In the genomic region with DNA sequence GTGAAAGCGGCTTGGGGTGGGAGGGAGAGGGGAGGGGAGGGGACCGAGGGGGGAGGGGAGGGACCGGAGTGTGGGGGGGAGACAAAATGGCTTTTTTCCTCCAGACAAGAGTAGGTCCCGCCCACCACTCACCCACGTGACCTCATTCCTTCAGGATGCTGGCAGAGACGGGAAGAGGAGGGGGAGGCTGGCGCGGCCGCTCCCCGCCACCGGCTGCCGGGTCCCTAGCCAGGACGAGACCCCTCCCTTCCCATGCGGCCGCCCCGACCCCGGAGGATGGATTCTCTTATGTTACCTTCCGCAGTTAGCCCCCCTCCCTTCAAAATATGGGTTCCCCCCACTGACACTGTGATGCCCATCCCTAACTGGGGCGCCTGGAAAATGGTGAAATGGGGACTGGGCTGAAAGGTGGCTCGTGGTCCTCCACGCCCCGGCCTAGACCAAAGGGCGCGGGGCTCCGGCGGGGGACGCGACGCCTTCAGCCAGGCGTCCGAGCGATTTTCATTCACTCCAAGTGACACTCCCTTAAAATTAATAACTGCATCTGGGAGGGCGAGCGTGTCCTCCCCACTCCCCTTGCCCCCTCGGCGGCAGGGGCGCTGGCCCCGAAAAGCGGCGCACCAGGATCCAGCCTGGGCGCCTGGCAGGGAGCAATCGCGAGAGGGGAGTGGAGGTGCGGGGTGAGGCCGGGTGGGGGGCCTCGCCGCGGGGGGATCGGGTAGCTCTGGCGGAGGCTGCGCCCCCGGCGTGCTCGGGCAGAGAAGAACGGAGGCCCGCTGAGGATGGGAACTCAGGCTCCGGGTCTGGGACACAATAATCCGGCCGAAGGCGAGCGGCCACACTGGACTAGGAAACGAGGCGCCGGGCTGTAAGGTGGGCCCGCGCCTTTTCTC, we compare ENCODE assay signal across 8 cellular contexts. TPM values are rescaled to one million over a fixed set of nuclear protein-coding genes. Genes with fewer than 3 reads are reported as not detected.
DNase-seq lines count a peak whose midpoint lies in the region; ATAC-seq and TF ChIP-seq lines count a peak whose summit lies in the region.

A gene (minus strand): TSS at position 8 of the 893 bp plus-strand sequence. CDS start 7,934 bp downstream, outside the sequence.

- H3K27ac ChIP-seq in naive thymus-derived CD4-positive, alpha-beta T cell (ENCODE audit: low read depth, low read length): no peak within 1 kb of the TSS

- H3K36me3 Mint-ChIP-seq in activated CD4-positive, alpha-beta T cell treated with anti-CD3 and anti-CD28 coated beads, Interleukin-2, amount 10 ng/mL, durations not matched to agents 24 days and 14 days (ENCODE audit: low read depth): peaks cover 8% of the 10 kb centered on the region
- H3K36me3 Mint-ChIP-seq in activated B cell treated with CpG ODN at 0.5 μM for 24 hours (ENCODE audit: low read depth): peaks cover 11% of the 10 kb centered on the region
- H3K36me3 Mint-ChIP-seq in naive thymus-derived CD4-positive, alpha-beta T cell: peaks cover 3 to 12% (median 4%) of the 10 kb centered on the region in 5 donors

- H3K4me1 ChIP-seq in naive thymus-derived CD4-positive, alpha-beta T cell (ENCODE audit: control insufficient read depth in 2 of 2, insufficient read depth in 2 of 2, low read length in 2 of 2): peaks cover 31 to 51% of the 10 kb centered on the region in 2 donors

- intact Hi-C loops in activated CD4-positive, alpha-beta T cell treated with anti-CD3 and anti-CD28 coated beads, Interleukin-2, amount 10 ng/mL, durations not matched to agents 24 days and 14 days (cut with micrococcal nuclease): no loop called here
- intact Hi-C loops in activated B cell treated with CpG ODN at 0.5 μM for 24 hours (cut with micrococcal nuclease): no loop called here
- intact Hi-C loops in naive thymus-derived CD4-positive, alpha-beta T cell (cut with micrococcal nuclease): no loop called here

- H3K4me3 ChIP-seq in fibroblast of villous mesenchyme (ENCODE audit: low read depth, low read length): peak within 1 kb of the TSS; percentile 81
- peak within 1 kb of the TSS; percentile 23 for H3K4me3 ChIP-seq in naive thymus-derived CD4-positive, alpha-beta T cell (ENCODE audit: low read length)

- DNase-seq in activated CD4-positive, alpha-beta T cell treated with anti-CD3 and anti-CD28 coated beads, Interleukin-2, amount 10 ng/mL, durations not matched to agents 24 days and 14 days: peak; percentile 70
- no peak for DNase-seq in activated CD4-positive, alpha-beta T cell treated with anti-CD3 and anti-CD28 coated beads for 1 hour
- DNase-seq in NCI-H2029 treated with DMSO at 0.1 percent for 48 hours (lab: John Stamatoyannopoulos, UW) (peak; percentile 37), activated B cell treated with CpG ODN at 0.5 μM for 24 hours (no peak), fibroblast of villous mesenchyme (ENCODE audit: low read depth) (peak; percentile 89), GM13977 (ENCODE audit: low spot score) (no peak)
- no peak for DNase-seq in naive thymus-derived CD4-positive, alpha-beta T cell

- H3K4me1 Mint-ChIP-seq in activated CD4-positive, alpha-beta T cell treated with anti-CD3 and anti-CD28 coated beads, Interleukin-2, amount 10 ng/mL, durations not matched to agents 24 days and 14 days: peaks cover 42% of the 10 kb centered on the region
- H3K4me1 Mint-ChIP-seq in activated B cell treated with CpG ODN at 0.5 μM for 24 hours: peaks cover 61% of the 10 kb centered on the region
- H3K4me1 Mint-ChIP-seq in naive thymus-derived CD4-positive, alpha-beta T cell: peaks cover 25 to 53% (median 43%) of the 10 kb centered on the region in 7 donors

- POLR2A ChIA-PET in activated B cell treated with CpG ODN at 0.5 μM for 24 hours (lab: Charles Lee): interaction anchor here (1.7 kb wide), 1 partner anchor 18 kb away, joined by 4 read pairs; no protein-coding TSS in a partner anchor
- POLR2A ChIA-PET in naive thymus-derived CD4-positive, alpha-beta T cell (lab: Charles Lee): no interaction called here

- ATAC-seq in activated B cell treated with CpG ODN at 0.5 μM for 24 hours (ENCODE audit: low read depth) (no peak), GM21447 (IDR thresholded peaks at IDR 0.05; ENCODE audit: unreplicated experiment) (no peak)
- no peak for ATAC-seq in naive thymus-derived CD4-positive, alpha-beta T cell

- CTCF ChIA-PET in activated B cell treated with CpG ODN at 0.5 μM for 24 hours (lab: Charles Lee): no interaction called here
- CTCF ChIA-PET in naive thymus-derived CD4-positive, alpha-beta T cell (lab: Charles Lee): interaction anchor here (0.6 kb wide), 2 partner anchors 14 to 74 kb away, joined by 3 to 6 read pairs; a partner anchor contains a TSS

- no peak within 1 kb of the TSS for H3K27ac Mint-ChIP-seq in activated CD4-positive, alpha-beta T cell treated with anti-CD3 and anti-CD28 coated beads, Interleukin-2, amount 10 ng/mL, durations not matched to agents 24 days and 14 days
- H3K27ac Mint-ChIP-seq in activated B cell treated with CpG ODN at 0.5 μM for 24 hours: no peak within 1 kb of the TSS
- no peak within 1 kb of the TSS for H3K27ac Mint-ChIP-seq in naive thymus-derived CD4-positive, alpha-beta T cell

- H3K9me3 ChIP-seq in naive thymus-derived CD4-positive, alpha-beta T cell (ENCODE audit: control insufficient read depth in 2 of 3, low read length in 3 of 3): no peaks in the 10 kb centered on the region

- peaks cover 0 to 5% (median 0%) of the 10 kb centered on the region in 3 experiments for H3K36me3 ChIP-seq in naive thymus-derived CD4-positive, alpha-beta T cell (ENCODE audit: control insufficient read depth in 2 of 3, insufficient read depth in 3 of 3, low read length in 3 of 3)

- in situ Hi-C loops in GM13977 (cut with MboI; ENCODE audit: low pct_unique_long_range_greater_than_20kb, low sequenced_read_pairs, unreplicated experiment): no loop called here

- peak within 1 kb of the TSS; percentile 99 for H3K4me3 Mint-ChIP-seq in activated CD4-positive, alpha-beta T cell treated with anti-CD3 and anti-CD28 coated beads, Interleukin-2, amount 10 ng/mL, durations not matched to agents 24 days and 14 days
- peak within 1 kb of the TSS; percentile 83 for H3K4me3 Mint-ChIP-seq in activated B cell treated with CpG ODN at 0.5 μM for 24 hours
- H3K4me3 Mint-ChIP-seq in naive thymus-derived CD4-positive, alpha-beta T cell: peak within 1 kb of the TSS; percentile 73 to 100 (median 98)

- H3K9me3 Mint-ChIP-seq in activated CD4-positive, alpha-beta T cell treated with anti-CD3 and anti-CD28 coated beads, Interleukin-2, amount 10 ng/mL, durations not matched to agents 24 days and 14 days: no peaks in the 10 kb centered on the region
- H3K9me3 Mint-ChIP-seq in activated B cell treated with CpG ODN at 0.5 μM for 24 hours: no peaks in the 10 kb centered on the region
- peaks cover 0 to 12% (median 0%) of the 10 kb centered on the region in 11 donors for H3K9me3 Mint-ChIP-seq in naive thymus-derived CD4-positive, alpha-beta T cell

- no peak for TF ChIP-seq CTCF in activated B cell treated with CpG ODN at 0.5 μM for 24 hours (IDR thresholded peaks at IDR 0.05)
- no peak for TF ChIP-seq CTCF in fibroblast of villous mesenchyme (IDR thresholded peaks at IDR 0.05; ENCODE audit: insufficient read depth, low read depth, low read length)
- TF ChIP-seq CTCF in GM13977 (IDR thresholded peaks at IDR 0.05; ENCODE audit: extremely low read depth, insufficient read depth, missing control alignments): no peak

- peaks cover 9 to 16% of the 10 kb centered on the region in 2 donors for H3K27me3 ChIP-seq in naive thymus-derived CD4-positive, alpha-beta T cell (ENCODE audit: control insufficient read depth in 2 of 2, insufficient read depth in 2 of 2, low read length in 2 of 2)

- peaks cover 39% of the 10 kb centered on the region for H3K27me3 Mint-ChIP-seq in activated CD4-positive, alpha-beta T cell treated with anti-CD3 and anti-CD28 coated beads, Interleukin-2, amount 10 ng/mL, durations not matched to agents 24 days and 14 days
- peaks cover 39% of the 10 kb centered on the region for H3K27me3 Mint-ChIP-seq in activated B cell treated with CpG ODN at 0.5 μM for 24 hours
- peaks cover 32 to 47% (median 33%) of the 10 kb centered on the region in 5 donors for H3K27me3 Mint-ChIP-seq in naive thymus-derived CD4-positive, alpha-beta T cell

RNA-seq across cellular contexts. Expression of the gene that starts here (rescaled TPM):
- 4.7 and 5.5 TPM in 2 replicates for total RNA-seq in activated CD4-positive, alpha-beta T cell treated with anti-CD3 and anti-CD28 coated beads, Interleukin-2, amount 10 ng/mL, durations not matched to agents 24 days and 14 days
- not detected in 2 replicates for total RNA-seq in activated B cell treated with CpG ODN at 0.5 μM for 24 hours
- total RNA-seq in fibroblast of villous mesenchyme: 4.2 and 7.8 TPM in 2 replicates
- 1 to 10 TPM in 1 of 5 experiments, under 1 TPM in 1, not detected in 3; 0.34 to 2.7 TPM for total RNA-seq in naive thymus-derived CD4-positive, alpha-beta T cell
- under 1 TPM in 1 of 2 donors, not detected in 1; 0.09 TPM for polyA plus RNA-seq in naive thymus-derived CD4-positive, alpha-beta T cell

Comparison
In these comparisons a context has a peak if more than half of its experiments do, and no peak if none do; other contexts are left out.
1. DNase-seq: peak in activated CD4-positive, alpha-beta T cell treated with anti-CD3 and anti-CD28 coated beads, Interleukin-2, amount 10 ng/mL, durations not matched to agents 24 days and 14 days (single experiment), NCI-H2029 treated with DMSO at 0.1 percent for 48 hours (single experiment) and fibroblast of villous mesenchyme (single experiment); none in activated CD4-positive, alpha-beta T cell treated with anti-CD3 and anti-CD28 coated beads for 1 hour (single experiment), activated B cell treated with CpG ODN at 0.5 μM for 24 hours (single experiment), naive thymus-derived CD4-positive, alpha-beta T cell (0 of 9) and GM13977 (single experiment).
2. Peak in every context shown above with its lines, with median percentiles within 50 percentile points of each other: H3K4me3 Mint-ChIP-seq.